ENCODE assay signal across 8 cellular contexts in genomic region chr16:69726313-69727060, GRCh38. TPM values are rescaled to one million over a fixed set of nuclear protein-coding genes. Genes with fewer than 3 reads are reported as not detected.
DNase-seq lines count a peak whose midpoint lies in the region; TF ChIP-seq lines count a peak whose summit lies in the region.

TSS of gene NQO1 (minus strand) at chr16:69726560. CDS start at chr16:69726439, 121 bp downstream.

- H2AFZ ChIP-seq in OCI-LY1 (ENCODE audit: low read length), result peak within 1 kb of the TSS; percentile 25; the same call in 1 of the 2 replicates

- peak within 1 kb of the TSS; percentile 80 for H3K4me2 ChIP-seq in OCI-LY1 (ENCODE audit: low read length)

- H3K79me2 ChIP-seq in OCI-LY1 (ENCODE audit: insufficient read depth, low read length), result no peaks in the 10 kb centered on the region

- peak within 1 kb of the TSS; percentile 78 for H3K9ac ChIP-seq in OCI-LY1 (ENCODE audit: low read length)

- DNase-seq in COR-L47 (lab: John Stamatoyannopoulos, UW) (peak; percentile 92), GM20000 (ENCODE audit: low spot score) (peak; percentile 91), HT1080 (ENCODE audit: low read depth) (peak; percentile 99), activated T-cell treated with anti-CD3 and anti-CD28 coated beads for 4 hours (peak; percentile 73), epithelial cell of prostate (ENCODE audit: low read depth, low spot score) (peak; percentile 75), mucosa of gallbladder (ENCODE audit: low spot score) (peak; percentile 96)
- peak; percentile 63 to 72 for DNase-seq in stimulated activated CD8-positive, alpha-beta memory T cell treated with anti-CD3 and anti-CD28 coated beads, Interleukin-4, amount 100 ng/mL, for 4 hours (ENCODE audit: low read depth in 2 of 2, low spot score in 1 of 2)

- peak within 1 kb of the TSS; percentile 74 for H3K27ac ChIP-seq in OCI-LY1 (ENCODE audit: low read depth, low read length, poor library complexity, severe bottlenecking)
- peak within 1 kb of the TSS; percentile 87 for H3K27ac ChIP-seq in epithelial cell of prostate

- TF ChIP-seq CTCF in GM20000 (IDR thresholded peaks at IDR 0.05; ENCODE audit: extremely low read depth, missing control alignments) (no peak), OCI-LY1 (IDR thresholded peaks at IDR 0.05; ENCODE audit: low read length) (no peak)

- peaks cover 26% of the 10 kb centered on the region for H3K4me1 ChIP-seq in OCI-LY1 (ENCODE audit: insufficient read depth, low read length, severe bottlenecking)

- H3K9me3 ChIP-seq in OCI-LY1 (ENCODE audit: low read length), result no peaks in the 10 kb centered on the region

- peak within 1 kb of the TSS; percentile 65 for H3K4me3 ChIP-seq in OCI-LY1 (ENCODE audit: low read depth, low read length, poor library complexity, severe bottlenecking)

- no peaks in the 10 kb centered on the region for H3F3A ChIP-seq in OCI-LY1 (ENCODE audit: insufficient read depth, low read length)

- H3K36me3 ChIP-seq in OCI-LY1 (ENCODE audit: insufficient read depth, low read length), result no peaks in the 10 kb centered on the region

- no peaks in the 10 kb centered on the region for H3K27me3 ChIP-seq in OCI-LY1 (ENCODE audit: insufficient read depth, low read length)

- H3K9me2 ChIP-seq in OCI-LY1 (ENCODE audit: low read depth, low read length), result no peaks in the 10 kb centered on the region

- no peaks in the 10 kb centered on the region for H4K20me1 ChIP-seq in OCI-LY1 (ENCODE audit: insufficient read depth, low read length)

RNA-seq across cellular contexts. Expression of gene NQO1, which starts in this region (rescaled TPM):
- 229 and 270 TPM in 2 replicates for total RNA-seq in HT1080 (2014; rRNA removed; shearing (Covaris generic))
- 130 and 153 TPM in 2 replicates for polyA plus RNA-seq in HT1080 (2015; cell fraction: cytosol; rRNA removed)
- 117 and 120 TPM in 2 replicates for polyA plus RNA-seq in HT1080 (2015; cell fraction: nucleus; rRNA removed)
- total RNA-seq in mucosa of gallbladder, result 528 TPM

Comparison
In these comparisons a context has a peak if more than half of its experiments do, and no peak if none do; other contexts are left out.
1. Peak in every context shown above with its lines: DNase-seq, H3K4me3 ChIP-seq and H3K27ac ChIP-seq.